In the genomic region with DNA sequence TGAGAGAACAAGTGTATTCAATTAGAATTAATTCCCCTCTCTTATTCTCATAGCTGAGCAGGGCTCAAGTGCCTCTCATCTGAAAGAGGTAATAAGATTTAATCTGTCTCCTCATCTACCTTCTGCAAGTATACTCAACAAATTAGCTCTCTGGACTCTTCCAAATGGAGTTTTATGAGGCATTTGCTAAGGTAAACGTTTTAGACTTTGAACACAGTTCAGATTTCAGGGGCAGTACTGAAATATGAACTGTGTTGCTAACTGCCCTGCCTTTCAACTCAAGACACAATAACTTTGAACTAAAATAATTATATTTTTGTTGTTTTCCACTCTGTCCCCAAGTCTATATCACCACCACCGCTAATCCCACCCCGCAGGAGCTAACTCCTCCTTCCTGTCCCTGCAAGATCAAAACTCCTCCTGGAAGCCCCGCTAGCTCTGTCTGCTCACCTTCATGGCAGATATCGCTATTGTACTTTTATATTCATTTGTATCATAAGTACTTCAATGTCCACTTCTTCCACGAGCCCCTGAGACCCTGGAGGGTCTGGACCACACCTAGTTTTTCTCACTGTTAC, we compare ENCODE assay signal across 8 cellular contexts.
DNase-seq lines count a peak whose midpoint lies in the region; ATAC-seq and TF ChIP-seq lines count a peak whose summit lies in the region.
"Not testable (repeated sequence)": the region's sequence is repeated elsewhere in the genome, so short reads cannot be mapped to it uniquely, and the experiment has no call there.

No MANE protein-coding gene starts in this region.

- not testable (repeated sequence) for H3K14ac ChIP-seq in H9 (ENCODE audit: insufficient read depth, low read length)

- H4K20me1 ChIP-seq in H9 (ENCODE audit: control insufficient read depth, insufficient read depth, insufficient read length), result not testable (repeated sequence)

- not testable (repeated sequence) for H3K79me1 ChIP-seq in H9 (ENCODE audit: insufficient read depth, low read depth, low read length, poor library complexity, severe bottlenecking)

- H2AFZ ChIP-seq in H9 (ENCODE audit: low read length), result not testable (repeated sequence)

- H3K4me1 ChIP-seq in H9 (ENCODE audit: insufficient read depth, low read length); iPS-15b (ENCODE audit: control insufficient read depth, insufficient read depth, low read length); naive thymus-derived CD4-positive, alpha-beta T cell (ENCODE audit: control insufficient read depth in 2 of 2, insufficient read depth in 2 of 2, low read length in 2 of 2); skeletal muscle tissue (ENCODE audit: control insufficient read depth in 3 of 3, insufficient read depth in 3 of 3, low read length in 3 of 3); vagina: not testable (repeated sequence)

- peak overlapping the region in 2 of 3 experiments; percentile 39 to 49; a peak in 2 of 7 replicates for H3K27ac Mint-ChIP-seq in H9
- peak overlapping the region; percentile 83 to 93 for H3K27ac Mint-ChIP-seq in T-cell
- H3K27ac Mint-ChIP-seq in activated naive CD8-positive, alpha-beta T cell treated with anti-CD3 and anti-CD28 coated beads, Interleukin-2, amount 50 U/mL, for 24 hours, result peak overlapping the region; percentile 23
- H3K27ac Mint-ChIP-seq in effector memory CD8-positive, alpha-beta T cell, result peak overlapping the region; percentile 88 to 92
- peak overlapping the region in 8 of 9 donors; percentile 79 to 91 (median 84) for H3K27ac Mint-ChIP-seq in naive thymus-derived CD4-positive, alpha-beta T cell

- WGBS in H9 (ENCODE audit: extremely low coverage, insufficient read length, low lambda C conversion rate), result no CpG with 5 or more reads among the region's 6 CpGs

- not testable (repeated sequence) for H3K9ac ChIP-seq in H9 (ENCODE audit: extremely low read depth, insufficient read length, low read length); iPS-15b (ENCODE audit: low read depth, low read length)
- peak overlapping the region in 2 of 3 donors; percentile 80 to 81 for H3K9ac ChIP-seq in skeletal muscle tissue (ENCODE audit: low read depth in 1 of 3, low read length in 3 of 3)

- DNase-seq in H9; T-cell; activated naive CD8-positive, alpha-beta T cell treated with anti-CD3 and anti-CD28 coated beads, Interleukin-2, amount 50 U/mL, for 24 hours; naive thymus-derived CD4-positive, alpha-beta T cell; vagina (ENCODE audit: extremely low spot score in 2 of 2): not testable (repeated sequence)
- DNase-seq in effector memory CD8-positive, alpha-beta T cell, result peak in 1 of 3 experiments; percentile 3

- not testable (repeated sequence) for TF ChIP-seq POLR2A in vagina (IDR thresholded peaks at IDR 0.05)

- CTCF ChIA-PET in T-cell (lab: Charles Lee), result interaction anchor here (0.5 to 1.5 kb wide), 4 partner anchors 13 to 767 kb away, joined by 5 to 12 read pairs (median 6); a partner anchor contains a TSS
- CTCF ChIA-PET in naive thymus-derived CD4-positive, alpha-beta T cell (lab: Charles Lee), result not testable (repeated sequence)

- not testable (repeated sequence) for H3K23ac ChIP-seq in H9 (ENCODE audit: insufficient read length, low read depth, low read length)

- H4K5ac ChIP-seq in H9 (ENCODE audit: insufficient read length, low read depth, low read length), result not testable (repeated sequence)

- intact Hi-C loops in naive thymus-derived CD4-positive, alpha-beta T cell (cut with micrococcal nuclease), result loop anchor here (1.0 to 10.0 kb wide), 11 partner anchors 13 to 1533 kb away; a partner anchor contains a TSS
- intact Hi-C loops in vagina (cut with DNase I), result not testable (repeated sequence)

- H3K4me3 Mint-ChIP-seq in H9 (peak overlapping the region; percentile 75 to 80), T-cell (peak overlapping the region; percentile 83 to 85 (median 83))
- peak overlapping the region; percentile 73 for H3K4me3 Mint-ChIP-seq in activated naive CD8-positive, alpha-beta T cell treated with anti-CD3 and anti-CD28 coated beads, Interleukin-2, amount 50 U/mL, for 24 hours
- peak overlapping the region; percentile 78 to 85 for H3K4me3 Mint-ChIP-seq in effector memory CD8-positive, alpha-beta T cell
- H3K4me3 Mint-ChIP-seq in naive thymus-derived CD4-positive, alpha-beta T cell, result peak overlapping the region; percentile 65 to 92 (median 86)

- H2AK5ac ChIP-seq in H9 (ENCODE audit: insufficient read length, low read length), result not testable (repeated sequence)

- POLR2A ChIA-PET in T-cell (lab: Charles Lee), result interaction anchor here (0.6 to 1.3 kb wide), 2 partner anchors 88 to 426 kb away, joined by 4 read pairs; a partner anchor contains a TSS
- POLR2A ChIA-PET in naive thymus-derived CD4-positive, alpha-beta T cell (lab: Charles Lee), result interaction anchor here (1.2 to 3.0 kb wide), 2 partner anchors 427 to 766 kb away, joined by 3 to 11 read pairs; a partner anchor contains a TSS

- not testable (repeated sequence) for ATAC-seq in T-cell (replicated peaks in 1 of 4); activated naive CD8-positive, alpha-beta T cell treated with anti-CD3 and anti-CD28 coated beads, Interleukin-2, amount 50 U/mL, for 24 hours; effector memory CD8-positive, alpha-beta T cell (replicated peaks); naive thymus-derived CD4-positive, alpha-beta T cell

- not testable (repeated sequence) for H3K79me2 ChIP-seq in H9 (ENCODE audit: insufficient read depth, low read length)

- peak overlapping the region; percentile 57 for H3K4me2 ChIP-seq in H9 (ENCODE audit: insufficient read depth, insufficient read length, low read length)

- H3K9me3 ChIP-seq in H9 (ENCODE audit: control insufficient read depth, low read depth, low read length); iPS-15b (ENCODE audit: control insufficient read depth, insufficient read depth, low read length); naive thymus-derived CD4-positive, alpha-beta T cell (ENCODE audit: control insufficient read depth in 2 of 3, low read length in 3 of 3); skeletal muscle tissue (ENCODE audit: control insufficient read depth in 3 of 3, low read length in 3 of 3); vagina: not testable (repeated sequence)

- not testable (repeated sequence) for H3K27me3 Mint-ChIP-seq in H9 (ENCODE audit: low read depth); T-cell; activated naive CD8-positive, alpha-beta T cell treated with anti-CD3 and anti-CD28 coated beads, Interleukin-2, amount 50 U/mL, for 24 hours; effector memory CD8-positive, alpha-beta T cell
- peaks cover 0 to 13% (median 0%) of the 10 kb centered on the region in 5 donors for H3K27me3 Mint-ChIP-seq in naive thymus-derived CD4-positive, alpha-beta T cell

- H3K4ac ChIP-seq in H9 (ENCODE audit: low read depth, low read length), result not testable (repeated sequence)

- not testable (repeated sequence) for H3K23me2 ChIP-seq in H9 (ENCODE audit: insufficient read length, low read depth, low read length, poor library complexity, severe bottlenecking)

- H4K8ac ChIP-seq in H9 (replicated peaks; ENCODE audit: insufficient read length, low read depth, low read length), result not testable (repeated sequence)

- H3K9me3 Mint-ChIP-seq in H9; T-cell; activated naive CD8-positive, alpha-beta T cell treated with anti-CD3 and anti-CD28 coated beads, Interleukin-2, amount 50 U/mL, for 24 hours; effector memory CD8-positive, alpha-beta T cell; naive thymus-derived CD4-positive, alpha-beta T cell: not testable (repeated sequence)

- not testable (repeated sequence) for H2BK15ac ChIP-seq in H9 (ENCODE audit: low read depth, low read length)

- H2BK120ac ChIP-seq in H9 (ENCODE audit: low read depth, low read length, poor library complexity, severe bottlenecking), result not testable (repeated sequence)

- H3K36me3 ChIP-seq in iPS-15b (ENCODE audit: control insufficient read depth, insufficient read depth, low read length); naive thymus-derived CD4-positive, alpha-beta T cell (ENCODE audit: control insufficient read depth in 2 of 3, insufficient read depth in 3 of 3, low read length in 3 of 3); skeletal muscle tissue (ENCODE audit: control insufficient read depth in 3 of 3, insufficient read depth in 3 of 3, low read length in 3 of 3); vagina: not testable (repeated sequence)

- not testable (repeated sequence) for H3K56ac ChIP-seq in H9 (ENCODE audit: insufficient read length, low read depth, low read length)

- TF ChIP-seq CTCF in H9 (conservative IDR thresholded peaks at IDR 0.05); vagina (IDR thresholded peaks at IDR 0.05): not testable (repeated sequence)

- not testable (repeated sequence) for H3K27me3 ChIP-seq in H9 (ENCODE audit: insufficient read depth, low read length); iPS-15b (ENCODE audit: control insufficient read depth, insufficient read depth, low read length); naive thymus-derived CD4-positive, alpha-beta T cell (ENCODE audit: control insufficient read depth in 2 of 2, insufficient read depth in 2 of 2, low read length in 2 of 2); skeletal muscle tissue (ENCODE audit: control insufficient read depth in 3 of 3, insufficient read depth in 3 of 3, low read length in 3 of 3); vagina

- H2BK5ac ChIP-seq in H9 (ENCODE audit: insufficient read length, low read length), result not testable (repeated sequence)

- not testable (repeated sequence) for H4K91ac ChIP-seq in H9 (ENCODE audit: insufficient read length, low read depth, low read length)

- H3K4me3 ChIP-seq in iPS-15b (ENCODE audit: low read depth, low read length) (peak overlapping the region; percentile 67), skeletal muscle tissue (ENCODE audit: low read length in 3 of 3) (peak overlapping the region; percentile 65 to 79 (median 75)), vagina (peak overlapping the region; percentile 58 to 59)
- peak overlapping the region; percentile 61 for H3K4me3 ChIP-seq in naive thymus-derived CD4-positive, alpha-beta T cell (ENCODE audit: low read length)

- H3K4me1 Mint-ChIP-seq in H9 (peaks cover 20 to 29% of the 10 kb centered on the region in 2 experiments), T-cell (peaks cover 23 to 26% (median 24%) of the 10 kb centered on the region in 3 donors)
- H3K4me1 Mint-ChIP-seq in activated naive CD8-positive, alpha-beta T cell treated with anti-CD3 and anti-CD28 coated beads, Interleukin-2, amount 50 U/mL, for 24 hours, result peaks cover 25% of the 10 kb centered on the region
- peaks cover 12% of the 10 kb centered on the region in 2 donors for H3K4me1 Mint-ChIP-seq in effector memory CD8-positive, alpha-beta T cell (ENCODE audit: low read depth in 2 of 2)
- H3K4me1 Mint-ChIP-seq in naive thymus-derived CD4-positive, alpha-beta T cell, result peaks cover 9 to 26% (median 24%) of the 10 kb centered on the region in 7 donors

- H2BK20ac ChIP-seq in H9 (ENCODE audit: low read depth, low read length, poor library complexity, severe bottlenecking), result not testable (repeated sequence)

- not testable (repeated sequence) for H3K18ac ChIP-seq in H9 (ENCODE audit: insufficient read length, low read depth, low read length)

- H3K27ac ChIP-seq in H9 (ENCODE audit: insufficient read length, low read depth, low read length); skeletal muscle tissue (ENCODE audit: low read depth, low read length): not testable (repeated sequence)
- H3K27ac ChIP-seq in naive thymus-derived CD4-positive, alpha-beta T cell (ENCODE audit: low read depth, low read length), result peak overlapping the region; percentile 77
- H3K27ac ChIP-seq in vagina, result peak overlapping the region; percentile 84

- not testable (repeated sequence) for H3K36me3 Mint-ChIP-seq in H9 (ENCODE audit: insufficient read depth in 1 of 3, low read depth in 3 of 3); T-cell; activated naive CD8-positive, alpha-beta T cell treated with anti-CD3 and anti-CD28 coated beads, Interleukin-2, amount 50 U/mL, for 24 hours (ENCODE audit: low read depth); effector memory CD8-positive, alpha-beta T cell (ENCODE audit: insufficient read depth); naive thymus-derived CD4-positive, alpha-beta T cell

- not testable (repeated sequence) for H2BK12ac ChIP-seq in H9 (ENCODE audit: insufficient read length, low read depth, low read length)

- not testable (repeated sequence) for H3T11ph ChIP-seq in H9 (ENCODE audit: low read length)

Comparison
In these comparisons a context has a peak if more than half of its experiments do, and no peak if none do; other contexts are left out.
1. H3K27ac Mint-ChIP-seq: peak in every context shown above with its lines; median percentile 90 in effector memory CD8-positive, alpha-beta T cell; 88 in T-cell; 84 in naive thymus-derived CD4-positive, alpha-beta T cell; 44 in H9; 23 in activated naive CD8-positive, alpha-beta T cell treated with anti-CD3 and anti-CD28 coated beads, Interleukin-2, amount 50 U/mL, for 24 hours.